In the genomic region with DNA sequence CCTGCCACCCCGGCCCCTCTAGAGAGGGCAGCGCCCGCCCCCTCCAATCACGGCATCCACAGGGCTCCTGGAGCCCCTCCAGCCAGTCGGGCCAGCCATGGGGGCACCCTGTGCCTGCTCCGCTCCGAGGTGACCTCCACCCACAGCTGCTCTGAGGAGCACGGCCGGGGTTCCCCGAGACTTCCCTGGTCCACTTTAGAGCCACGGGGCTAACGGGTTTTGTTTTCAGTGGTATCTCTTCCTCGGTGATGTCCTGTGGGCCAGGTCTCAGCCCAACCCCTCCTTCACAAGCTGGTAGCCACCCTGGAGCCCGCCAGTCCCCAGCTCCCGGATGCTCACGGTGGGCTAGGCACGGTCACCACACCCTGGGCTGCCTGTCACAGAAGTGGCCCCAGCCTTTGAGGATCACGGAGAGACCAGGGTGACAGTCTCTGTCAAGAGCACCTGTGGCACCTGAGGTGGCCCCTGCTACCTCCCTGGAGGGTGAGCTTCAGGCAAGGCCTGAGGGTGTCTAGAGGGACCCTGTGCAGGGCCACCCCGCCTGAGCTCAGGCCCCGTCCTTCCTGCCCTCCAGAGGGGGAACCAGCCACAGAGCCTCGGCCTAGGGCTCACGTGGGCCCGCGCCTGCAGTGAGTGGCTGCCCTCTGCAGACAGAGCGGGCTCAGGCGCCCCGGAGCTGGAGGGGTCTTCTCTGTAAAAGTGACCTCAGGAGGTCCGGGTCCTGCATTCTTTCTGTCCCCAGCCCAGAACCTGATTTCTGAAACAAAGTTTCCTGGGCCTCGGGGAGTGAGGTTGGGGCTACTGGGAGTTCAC, we compare ENCODE assay signal across 17 cellular contexts.
A peak's percentile ranks its signal among the peaks of the same experiment; 100 is the strongest.
DNase-seq lines count a peak whose midpoint lies in the region; ATAC-seq, FAIRE-seq and TF ChIP-seq lines count a peak whose summit lies in the region.
"Had no signal": no experiment of that assay in that cellular context is flagged by ENCODE, and none has a peak within 500 bp of the region (broad histone marks: within the 10 kb centered on the region; RNA-seq: fewer than 3 reads in every experiment).

No MANE protein-coding gene starts in this region.

- H3K36me3 ChIP-seq in H7 (replicated peaks; ENCODE audit: control insufficient read depth, insufficient read depth, low read length), result no peaks in the 10 kb centered on the region
- H3K36me3 ChIP-seq in stomach, result no peaks in the 10 kb centered on the region
- no peaks in the 10 kb centered on the region for H3K36me3 ChIP-seq in kidney (ENCODE audit: control insufficient read depth in 1 of 2, insufficient read depth in 2 of 2, low read length in 2 of 2)
- H3K36me3 ChIP-seq: uterus had no signal

- H3K4me1 ChIP-seq in right cardiac atrium (ENCODE audit: control insufficient read depth, insufficient read depth, low read length) (peaks cover 5% of the 10 kb centered on the region), stomach (peaks cover 9 to 19% (median 18%) of the 10 kb centered on the region in 4 donors), kidney (ENCODE audit: control insufficient read depth in 1 of 2, insufficient read depth in 1 of 2, low read depth in 1 of 2, low read length in 2 of 2) (peaks cover 0 to 13% of the 10 kb centered on the region in 2 donors)

- no peak for FAIRE-seq in kidney (lab: Jason Lieb, UNC)
- FAIRE-seq: bronchial epithelial cell had no signal

- TF ChIP-seq CTCF in stomach (IDR thresholded peaks at IDR 0.05) (no peak), kidney (IDR thresholded peaks at IDR 0.05; ENCODE audit: borderline replicate concordance, extremely low read depth, insufficient read depth) (no peak)

- TF ChIP-seq EP300 in stomach (IDR thresholded peaks at IDR 0.05), result no peak

- DNase-seq in activated T-cell treated with anti-CD3 and anti-CD28 coated beads, Interleukin-2, amount 50 U/mL, for 48 hours, result peak; percentile 8 to 10
- no peak for DNase-seq in activated T-cell treated with anti-CD3 and anti-CD28 coated beads for 4 hours
- peak; percentile 68 for DNase-seq in H7
- DNase-seq in right cardiac atrium, result peak in 2 of 3 donors; percentile 42 to 56
- peak; percentile 24 for DNase-seq in stomach
- DNase-seq in NCI-H1694 (lab: John Stamatoyannopoulos, UW), result no peak
- DNase-seq in kidney, result no peak
- DNase-seq: glutamatergic neuron; NCI-H1694 treated with DMSO at 0.1 percent for 48 hours; NCI-H446 treated with DMSO at 0.1 percent for 48 hours; SHP77 treated with DMSO at 0.1 percent for 48 hours; stimulated activated naive CD8-positive, alpha-beta T cell treated with anti-CD3 and anti-CD28 coated beads, Interleukin-15, amount 100 ng/mL, for 72 hours; uterus had no signal

- no peak for TF ChIP-seq POLR2A in stomach (IDR thresholded peaks at IDR 0.05)

- no peak overlapping the region for H3K9ac ChIP-seq in kidney (ENCODE audit: low read length in 2 of 2)

- 90% methylated on average over 29 of the region's 29 CpGs for WGBS in right cardiac atrium
- 87 to 91% (median 89%) methylated on average over 13 to 29 of the region's 29 CpGs for WGBS in stomach, 5 donors

- H3K9me3 ChIP-seq in right cardiac atrium (ENCODE audit: control insufficient read depth, low read length) (no peaks in the 10 kb centered on the region), stomach (no peaks in the 10 kb centered on the region), kidney (ENCODE audit: control insufficient read depth in 1 of 2, low read length in 2 of 2) (no peaks in the 10 kb centered on the region)
- H3K9me3 ChIP-seq: uterus had no signal

- H3K27me3 ChIP-seq in H7 (ENCODE audit: control insufficient read depth, insufficient read depth, low read length), result no peaks in the 10 kb centered on the region
- no peaks in the 10 kb centered on the region for H3K27me3 ChIP-seq in right cardiac atrium (ENCODE audit: control insufficient read depth, insufficient read depth)
- peaks cover 0 to 11% (median 0%) of the 10 kb centered on the region in 3 donors for H3K27me3 ChIP-seq in stomach
- H3K27me3 ChIP-seq: uterus had no signal

- no peak for ATAC-seq in right cardiac atrium
- no peak for ATAC-seq in HG03097 (IDR thresholded peaks at IDR 0.05; ENCODE audit: low FRiP score, unreplicated experiment)
- ATAC-seq: stimulated activated naive CD8-positive, alpha-beta T cell treated with anti-CD3 and anti-CD28 coated beads, Interleukin-15, amount 100 ng/mL, for 72 hours; T-helper 17 cell had no signal

- H3K4me3 ChIP-seq in H7 (ENCODE audit: insufficient read depth, low read depth, low read length), result no peak overlapping the region
- no peak overlapping the region for H3K4me3 ChIP-seq in right cardiac atrium (ENCODE audit: low read length)
- H3K4me3 ChIP-seq in stomach, result no peak overlapping the region
- no peak overlapping the region for H3K4me3 ChIP-seq in kidney (ENCODE audit: low read length in 2 of 2)
- H3K4me3 ChIP-seq: dorsolateral prefrontal cortex, uterus had no signal

- H3K27ac ChIP-seq in right cardiac atrium (ENCODE audit: low read length) (no peak overlapping the region), stomach (no peak overlapping the region), kidney (ENCODE audit: low read depth in 2 of 2, low read length in 2 of 2) (no peak overlapping the region)
- H3K27ac ChIP-seq: dorsolateral prefrontal cortex, uterus had no signal

- intact Hi-C loops in right cardiac atrium (cut with DNase I) (no loop called here), stomach (cut with DNase I; ENCODE audit: low total_unique reads) (no loop called here), kidney (cut with DNase I) (no loop called here)

Comparison
In these comparisons a context has a peak if more than half of its experiments do, and no peak if none do; other contexts are left out.
1. DNase-seq: peak in activated T-cell treated with anti-CD3 and anti-CD28 coated beads, Interleukin-2, amount 50 U/mL, for 48 hours (2 of 2), H7 (single experiment), right cardiac atrium (2 of 3) and stomach (single experiment); none in activated T-cell treated with anti-CD3 and anti-CD28 coated beads for 4 hours (single experiment), NCI-H1694 (single experiment) and kidney (single experiment).